21 cellular contexts compared by ENCODE assay signal in the genomic region with DNA sequence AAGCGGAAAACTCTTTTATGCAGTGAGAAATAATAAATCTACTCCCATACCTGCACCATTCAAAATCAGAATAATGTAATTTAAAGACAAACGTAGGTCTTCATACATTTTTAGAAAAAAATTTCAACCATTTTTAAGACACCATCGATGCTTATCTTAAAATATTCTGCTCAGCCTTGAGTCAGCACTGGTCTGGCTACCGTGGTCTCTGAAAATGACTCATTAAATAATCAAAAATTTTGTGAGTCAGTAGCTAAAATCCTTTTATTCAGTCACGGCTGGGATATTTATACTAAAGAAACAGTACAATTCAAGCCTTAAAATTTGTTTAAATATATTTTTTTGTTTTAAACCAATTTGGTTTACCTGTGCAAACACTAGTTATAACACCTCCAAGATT.
A peak's percentile ranks its signal among the peaks of the same experiment; 100 is the strongest.
DNase-seq lines count a peak whose midpoint lies in the region; TF ChIP-seq lines count a peak whose summit lies in the region.
"Had no signal": no experiment of that assay in that cellular context is flagged by ENCODE, and none has a peak within 500 bp of the region (broad histone marks: within the 10 kb centered on the region; RNA-seq: fewer than 3 reads in every experiment).

No MANE protein-coding gene starts in this region.

- in situ Hi-C loops in brain microvascular endothelial cell (cut with HindIII; ENCODE audit: low pct_ligation_motif_present, low sequenced_read_pairs): no loop called here

- peaks cover 0 to 17% (median 6%) of the 10 kb centered on the region in 8 donors for H3K9me3 Mint-ChIP-seq in CD4-positive, alpha-beta memory T cell
- peaks cover 31% of the 10 kb centered on the region for H3K9me3 Mint-ChIP-seq in activated T-helper 2 cell treated with anti-CD3 and anti-CD28 coated beads, Interferon-gamma antibody, Interleukin-2, Interleukin-4, amounts not matched to agents 10 μg/mL and 5 μg/mL and 100 μg/mL, durations not matched to agents 14 hours and 24 hours and 36 hours

- H3K27ac Mint-ChIP-seq in CD4-positive, alpha-beta memory T cell: no peak overlapping the region
- H3K27ac Mint-ChIP-seq in activated T-helper 2 cell treated with anti-CD3 and anti-CD28 coated beads, Interferon-gamma antibody, Interleukin-2, Interleukin-4, amounts not matched to agents 10 μg/mL and 5 μg/mL and 100 μg/mL, durations not matched to agents 14 hours and 24 hours and 36 hours: no peak overlapping the region
- H3K27ac Mint-ChIP-seq: B cell had no signal

- H3K27ac ChIP-seq in brain microvascular endothelial cell: peak overlapping the region; percentile 68
- H3K27ac ChIP-seq in CD4-positive, alpha-beta memory T cell (ENCODE audit: low read depth, low read length): no peak overlapping the region
- H3K27ac ChIP-seq: KMS-11 had no signal

- no peaks in the 10 kb centered on the region for H3K27me3 Mint-ChIP-seq in CD4-positive, alpha-beta memory T cell
- H3K27me3 Mint-ChIP-seq in activated T-helper 2 cell treated with anti-CD3 and anti-CD28 coated beads, Interferon-gamma antibody, Interleukin-2, Interleukin-4, amounts not matched to agents 10 μg/mL and 5 μg/mL and 100 μg/mL, durations not matched to agents 14 hours and 24 hours and 36 hours (ENCODE audit: low read depth): no peaks in the 10 kb centered on the region
- H3K27me3 Mint-ChIP-seq: B cell had no signal

- H3K4me1 Mint-ChIP-seq in CD4-positive, alpha-beta memory T cell: no peaks in the 10 kb centered on the region
- no peaks in the 10 kb centered on the region for H3K4me1 Mint-ChIP-seq in activated T-helper 2 cell treated with anti-CD3 and anti-CD28 coated beads, Interferon-gamma antibody, Interleukin-2, Interleukin-4, amounts not matched to agents 10 μg/mL and 5 μg/mL and 100 μg/mL, durations not matched to agents 14 hours and 24 hours and 36 hours (ENCODE audit: low read depth)
- H3K4me1 Mint-ChIP-seq: B cell had no signal

- H3K9me3 ChIP-seq in CD4-positive, alpha-beta memory T cell (ENCODE audit: control insufficient read depth in 1 of 2, low read length in 2 of 2): no peaks in the 10 kb centered on the region

- intact Hi-C loops in CD4-positive, alpha-beta memory T cell (cut with micrococcal nuclease): no loop called here
- intact Hi-C loops in activated T-helper 2 cell treated with anti-CD3 and anti-CD28 coated beads, Interferon-gamma antibody, Interleukin-2, Interleukin-4, amounts not matched to agents 10 μg/mL and 5 μg/mL and 100 μg/mL, durations not matched to agents 14 hours and 24 hours and 36 hours (cut with micrococcal nuclease): no loop called here

- H3K4me3 ChIP-seq in AG10803 (ENCODE audit: low read length) (no peak overlapping the region), brain microvascular endothelial cell (ENCODE audit: low read depth, low read length) (no peak overlapping the region)
- H3K4me3 ChIP-seq in CD4-positive, alpha-beta memory T cell (ENCODE audit: low read length in 2 of 2): no peak overlapping the region

- H3K4me1 ChIP-seq in CD4-positive, alpha-beta memory T cell (ENCODE audit: insufficient read depth, low read length): no peaks in the 10 kb centered on the region

- H3K4me3 Mint-ChIP-seq in CD4-positive, alpha-beta memory T cell: no peak overlapping the region
- H3K4me3 Mint-ChIP-seq in activated T-helper 2 cell treated with anti-CD3 and anti-CD28 coated beads, Interferon-gamma antibody, Interleukin-2, Interleukin-4, amounts not matched to agents 10 μg/mL and 5 μg/mL and 100 μg/mL, durations not matched to agents 14 hours and 24 hours and 36 hours (ENCODE audit: low read depth): no peak overlapping the region
- H3K4me3 Mint-ChIP-seq: B cell had no signal

- no peaks in the 10 kb centered on the region for H3K36me3 ChIP-seq in brain microvascular endothelial cell (replicated peaks)
- H3K36me3 ChIP-seq in CD4-positive, alpha-beta memory T cell (ENCODE audit: insufficient read depth, low read length): no peaks in the 10 kb centered on the region

- TF ChIP-seq CTCF in AG10803 (conservative IDR thresholded peaks at IDR 0.05; ENCODE audit: low read length): no peak
- TF ChIP-seq CTCF in brain microvascular endothelial cell (IDR thresholded peaks at IDR 0.05; ENCODE audit: low read depth, low read length, missing control alignments): no peak

- CTCF ChIA-PET in CD4-positive, alpha-beta memory T cell (lab: Charles Lee; ENCODE audit: partially characterized antibody): no interaction called here

- H3K27me3 ChIP-seq in brain microvascular endothelial cell (replicated peaks): no peaks in the 10 kb centered on the region
- no peaks in the 10 kb centered on the region for H3K27me3 ChIP-seq in CD4-positive, alpha-beta memory T cell (ENCODE audit: insufficient read depth, low read length)

- DNase-seq in AG10803 (ENCODE audit: low read depth) (peak; percentile 13), OCI-M1 (lab: John Stamatoyannopoulos, UW) (peak; percentile 35), brain microvascular endothelial cell (peak; percentile 59), myocyte (ENCODE audit: low read depth) (peak; percentile 45)
- DNase-seq in CD4-positive, alpha-beta memory T cell: no peak
- DNase-seq in activated naive CD4-positive, alpha-beta T cell treated with anti-CD3 and anti-CD28 coated beads, Interleukin-2, amount 50 U/mL, for 16 hours: no peak
- DNase-seq in activated CD4-positive, CD25-positive, alpha-beta regulatory T cell treated with anti-CD3 and anti-CD28 coated beads, Interleukin-2, amount 50 U/mL, for 72 hours: no peak
- no peak for DNase-seq in activated T-helper 2 cell treated with anti-CD3 and anti-CD28 coated beads, Interferon-gamma antibody, Interleukin-2, Interleukin-4, amounts not matched to agents 10 μg/mL and 5 μg/mL and 100 μg/mL, durations not matched to agents 14 hours and 24 hours and 36 hours (ENCODE audit: low spot score)
- DNase-seq: activated CD4-positive, alpha-beta T cell treated with anti-CD3 and anti-CD28 coated beads for 48 hours; activated T-cell treated with anti-CD3 and anti-CD28 coated beads, Interleukin-2, amount 50 U/mL, for 1 hour; DMS 273 treated with DMSO at 0.1 percent for 48 hours; foreskin melanocyte; GOT3; mesendoderm; NCI-H187; NCI-H524 treated with DMSO at 0.1 percent for 48 hours; nucleus accumbens; RPMI8226; small intestine had no signal

- POLR2A ChIA-PET in CD4-positive, alpha-beta memory T cell (lab: Charles Lee; ENCODE audit: partially characterized antibody): no interaction called here

- H3K36me3 Mint-ChIP-seq in CD4-positive, alpha-beta memory T cell: no peaks in the 10 kb centered on the region
- no peaks in the 10 kb centered on the region for H3K36me3 Mint-ChIP-seq in activated T-helper 2 cell treated with anti-CD3 and anti-CD28 coated beads, Interferon-gamma antibody, Interleukin-2, Interleukin-4, amounts not matched to agents 10 μg/mL and 5 μg/mL and 100 μg/mL, durations not matched to agents 14 hours and 24 hours and 36 hours (ENCODE audit: low read depth)

Comparison
In these comparisons a context has a peak if more than half of its experiments do, and no peak if none do; other contexts are left out.
1. DNase-seq: peak in AG10803 (single experiment), OCI-M1 (single experiment), brain microvascular endothelial cell (single experiment) and myocyte (single experiment); none in CD4-positive, alpha-beta memory T cell (0 of 5), activated naive CD4-positive, alpha-beta T cell treated with anti-CD3 and anti-CD28 coated beads, Interleukin-2, amount 50 U/mL, for 16 hours (single experiment), activated CD4-positive, CD25-positive, alpha-beta regulatory T cell treated with anti-CD3 and anti-CD28 coated beads, Interleukin-2, amount 50 U/mL, for 72 hours (single experiment) and activated T-helper 2 cell treated with anti-CD3 and anti-CD28 coated beads, Interferon-gamma antibody, Interleukin-2, Interleukin-4, amounts not matched to agents 10 μg/mL and 5 μg/mL and 100 μg/mL, durations not matched to agents 14 hours and 24 hours and 36 hours (single experiment).